3 cellular contexts compared by ENCODE assay signal in the genomic region with DNA sequence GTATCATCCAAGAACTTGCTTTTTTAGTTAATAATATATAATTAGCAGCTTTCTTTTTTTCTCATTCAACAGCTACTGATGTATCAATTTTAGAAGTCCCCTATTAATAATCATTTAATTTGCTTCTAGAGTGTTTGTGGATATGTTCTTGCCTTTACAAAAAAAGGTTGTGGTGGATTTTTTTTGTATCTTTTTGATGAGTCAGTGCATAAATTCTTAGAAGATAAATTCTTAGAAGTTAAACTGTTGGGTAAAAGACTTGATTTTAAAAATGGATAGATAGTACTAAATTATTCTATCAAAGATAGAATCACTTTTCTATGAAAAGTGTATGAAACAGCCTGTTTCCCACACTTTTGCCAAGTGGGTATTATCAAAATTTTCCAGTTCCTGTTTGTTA.
TF ChIP-seq lines count a peak whose summit lies in the region.

No MANE protein-coding gene starts in this region.

TF ChIP-seq in liver, 16 proteins besides CTCF, POLR2A, EP300 and RAD21:
- no peak for TF ChIP-seq FOXA1 (IDR thresholded peaks at IDR 0.05)
- no peak for TF ChIP-seq GABPA (IDR thresholded peaks at IDR 0.05 in 1 of 2, conservative IDR thresholded peaks at IDR 0.05 in 1 of 2)
- TF ChIP-seq RXRA (IDR thresholded peaks at IDR 0.05): no peak

TF ChIP-seq in HepG2, 621 proteins besides CTCF, POLR2A, EP300 and RAD21:
- peak in 1 of 2 experiments; percentile 22; a peak in 1 of 4 replicates for TF ChIP-seq MAFK (conservative IDR thresholded peaks at IDR 0.05 in 1 of 2, IDR thresholded peaks at IDR 0.05 in 1 of 2; ENCODE audit: low read length in 2 of 2)
- no peak for TF ChIP-seq MYC (CRISPR knock-in tag; IDR thresholded peaks at IDR 0.05; ENCODE audit: borderline replicate concordance)

TF ChIP-seq in SK-N-SH, 30 proteins besides CTCF, POLR2A, EP300 and RAD21:
- TF ChIP-seq YY1 (IDR thresholded peaks at IDR 0.05; ENCODE audit: low read depth): no peak
